In the genomic region with DNA sequence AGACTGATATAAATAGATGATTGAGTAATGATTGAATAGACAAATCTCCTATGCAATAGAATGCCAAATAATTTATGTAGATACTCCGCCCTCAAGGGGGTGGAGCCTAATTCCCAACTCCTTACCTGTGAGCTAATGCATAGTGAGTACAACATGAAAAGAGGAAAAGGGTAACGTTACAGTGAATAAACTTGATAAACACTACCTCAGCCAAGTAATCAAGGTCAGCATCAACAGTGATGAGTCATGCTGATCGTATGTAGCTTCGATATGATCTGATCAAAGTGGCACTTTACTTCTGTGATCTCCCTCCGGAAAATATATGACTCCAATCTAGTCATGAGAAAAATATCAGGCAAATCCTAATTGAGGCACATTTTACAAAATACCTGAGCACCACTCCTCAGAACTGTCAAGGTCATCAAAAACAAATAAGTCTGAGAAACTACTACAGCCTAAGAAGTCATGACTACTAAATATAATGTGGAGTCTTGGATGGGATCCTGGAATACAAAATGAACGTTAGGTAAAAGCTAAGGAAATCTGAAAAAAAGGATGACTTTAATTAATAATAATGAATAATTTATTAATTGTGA, we compare ENCODE assay signal across 1 cellular context.
TF ChIP-seq lines count a peak whose summit lies in the region.

No MANE protein-coding gene starts in this region.

TF ChIP-seq in IMR-90, 13 proteins besides CTCF, POLR2A, EP300 and RAD21:
- TF ChIP-seq MAZ (IDR thresholded peaks at IDR 0.05; ENCODE audit: borderline replicate concordance, low read depth, low read length), result no peak
- TF ChIP-seq MAFK (IDR thresholded peaks at IDR 0.05; ENCODE audit: low read depth, low read length), result 0 out of 2 replicates have a peak, but pooled peaks have one; percentile 32
TF ChIP-seq in IMR-90: peak in this region for 1.
